14 cellular contexts compared by ENCODE assay signal in genomic region chr11:3830741-3831140, GRCh38. TPM values are rescaled to one million over a fixed set of nuclear protein-coding genes. Genes with fewer than 3 reads are reported as not detected.
DNase-seq lines count a peak whose midpoint lies in the region; ATAC-seq and TF ChIP-seq lines count a peak whose summit lies in the region.
"Had no signal": no experiment of that assay in that cellular context is flagged by ENCODE, and none has a peak within 500 bp of the region (broad histone marks: within the 10 kb centered on the region; RNA-seq: fewer than 3 reads in every experiment).

No MANE protein-coding gene starts in this region.

- no peak overlapping the region for H3K9ac ChIP-seq in colonic mucosa (ENCODE audit: low read depth in 2 of 2, low read length in 2 of 2)

- H3K9me3 ChIP-seq in Peyer's patch (no peaks in the 10 kb centered on the region), colonic mucosa (no peaks in the 10 kb centered on the region)
- H3K9me3 ChIP-seq: left lung had no signal

- H3K27me3 Mint-ChIP-seq in activated CD4-positive, alpha-beta T cell treated with anti-CD3 and anti-CD28 coated beads, Interleukin-2, amount 10 ng/mL, durations not matched to agents 24 days and 14 days = no peaks in the 10 kb centered on the region
- H3K27me3 Mint-ChIP-seq in stimulated activated naive B cell treated with anti-CD40 and anti-IgM and Interleukin-4, amounts not matched to agents 10 μg/mL and 1 μg/mL and 100 μg/mL, for 72 hours = no peaks in the 10 kb centered on the region

- H3K4me3 ChIP-seq in Peyer's patch (no peak overlapping the region), colonic mucosa (no peak overlapping the region)
- H3K4me3 ChIP-seq: GM23338, left lung had no signal

- peaks cover 65% of the 10 kb centered on the region for H3K4me1 Mint-ChIP-seq in activated CD4-positive, alpha-beta T cell treated with anti-CD3 and anti-CD28 coated beads, Interleukin-2, amount 10 ng/mL, durations not matched to agents 24 days and 14 days
- peaks cover 63 to 76% of the 10 kb centered on the region in 2 donors for H3K4me1 Mint-ChIP-seq in stimulated activated naive B cell treated with anti-CD40 and anti-IgM and Interleukin-4, amounts not matched to agents 10 μg/mL and 1 μg/mL and 100 μg/mL, for 72 hours

- H3K9me3 Mint-ChIP-seq in activated CD4-positive, alpha-beta T cell treated with anti-CD3 and anti-CD28 coated beads, Interleukin-2, amount 10 ng/mL, durations not matched to agents 24 days and 14 days = no peaks in the 10 kb centered on the region
- H3K9me3 Mint-ChIP-seq in stimulated activated naive B cell treated with anti-CD40 and anti-IgM and Interleukin-4, amounts not matched to agents 10 μg/mL and 1 μg/mL and 100 μg/mL, for 72 hours = peaks cover 0 to 1% of the 10 kb centered on the region in 2 donors
- H3K9me3 Mint-ChIP-seq: GM23338 had no signal

- TF ChIP-seq POLR2A in Peyer's patch (IDR thresholded peaks at IDR 0.05) = no peak

- peak overlapping the region; percentile 80 for H3K27ac Mint-ChIP-seq in activated CD4-positive, alpha-beta T cell treated with anti-CD3 and anti-CD28 coated beads, Interleukin-2, amount 10 ng/mL, durations not matched to agents 24 days and 14 days
- peak overlapping the region; percentile 86 for H3K27ac Mint-ChIP-seq in stimulated activated naive B cell treated with anti-CD40 and anti-IgM and Interleukin-4, amounts not matched to agents 10 μg/mL and 1 μg/mL and 100 μg/mL, for 72 hours
- H3K27ac Mint-ChIP-seq: GM23338 had no signal

- no peak for DNase-seq in activated CD4-positive, alpha-beta T cell treated with anti-CD3 and anti-CD28 coated beads, Interleukin-2, amount 10 ng/mL, durations not matched to agents 24 days and 14 days
- DNase-seq in activated CD4-positive, alpha-beta T cell treated with anti-CD3 and anti-CD28 coated beads for 1 hour = no peak
- DNase-seq in Peyer's patch (no peak), colonic mucosa (no peak)
- DNase-seq in stimulated activated naive B cell treated with anti-CD40 and anti-IgM and Interleukin-4, amounts not matched to agents 10 μg/mL and 1 μg/mL and 100 μg/mL, for 72 hours = no peak
- DNase-seq: brain microvascular endothelial cell, glutamatergic neuron, left lung, NCI-H2171 treated with DMSO at 0.1 percent for 48 hours, occipital lobe had no signal

- peaks cover 0 to 50% (median 29%) of the 10 kb centered on the region in 4 donors for H3K4me1 ChIP-seq in Peyer's patch
- H3K4me1 ChIP-seq in colonic mucosa = peaks cover 16% of the 10 kb centered on the region

- intact Hi-C loops in activated CD4-positive, alpha-beta T cell treated with anti-CD3 and anti-CD28 coated beads, Interleukin-2, amount 10 ng/mL, durations not matched to agents 24 days and 14 days (cut with micrococcal nuclease) = no loop called here
- intact Hi-C loops in colonic mucosa (cut with DNase I) = no loop called here

- TF ChIP-seq CTCF in Peyer's patch (IDR thresholded peaks at IDR 0.05) (no peak), colonic mucosa (IDR thresholded peaks at IDR 0.05) (no peak)

- peaks cover 84% of the 10 kb centered on the region for H3K36me3 Mint-ChIP-seq in activated CD4-positive, alpha-beta T cell treated with anti-CD3 and anti-CD28 coated beads, Interleukin-2, amount 10 ng/mL, durations not matched to agents 24 days and 14 days (ENCODE audit: low read depth)
- H3K36me3 Mint-ChIP-seq in stimulated activated naive B cell treated with anti-CD40 and anti-IgM and Interleukin-4, amounts not matched to agents 10 μg/mL and 1 μg/mL and 100 μg/mL, for 72 hours = peaks cover 51 to 73% of the 10 kb centered on the region in 2 donors

- peaks cover 0 to 46% (median 0%) of the 10 kb centered on the region in 3 donors for H3K36me3 ChIP-seq in Peyer's patch
- no peaks in the 10 kb centered on the region for H3K36me3 ChIP-seq in colonic mucosa

- H3K4me3 Mint-ChIP-seq in activated CD4-positive, alpha-beta T cell treated with anti-CD3 and anti-CD28 coated beads, Interleukin-2, amount 10 ng/mL, durations not matched to agents 24 days and 14 days = no peak overlapping the region
- peak overlapping the region in 1 of 2 donors; percentile 63 for H3K4me3 Mint-ChIP-seq in stimulated activated naive B cell treated with anti-CD40 and anti-IgM and Interleukin-4, amounts not matched to agents 10 μg/mL and 1 μg/mL and 100 μg/mL, for 72 hours
- H3K4me3 Mint-ChIP-seq: GM23338 had no signal

- no peak for ATAC-seq in stimulated activated naive B cell treated with anti-CD40 and anti-IgM and Interleukin-4, amounts not matched to agents 10 μg/mL and 1 μg/mL and 100 μg/mL, for 72 hours (replicated peaks)
- ATAC-seq in GM18858 (IDR thresholded peaks at IDR 0.05; ENCODE audit: unreplicated experiment) = no peak
- ATAC-seq in GM21390 (IDR thresholded peaks at IDR 0.05; ENCODE audit: unreplicated experiment) = no peak
- no peak for ATAC-seq in GM21423 (IDR thresholded peaks at IDR 0.05; ENCODE audit: unreplicated experiment)
- ATAC-seq: GM23338, left lung had no signal

- H3K27ac ChIP-seq in Peyer's patch (peak overlapping the region; percentile 7 to 53 (median 20)), colonic mucosa (peak overlapping the region; percentile 1)

- H3K27me3 ChIP-seq in Peyer's patch = no peaks in the 10 kb centered on the region
- no peaks in the 10 kb centered on the region for H3K27me3 ChIP-seq in colonic mucosa
- H3K27me3 ChIP-seq: brain microvascular endothelial cell, left lung had no signal

RNA-seq across cellular contexts. Expression of gene RHOG, which starts 10.0 kb away (rescaled TPM):
- 174 and 176 TPM in 2 replicates for total RNA-seq in activated CD4-positive, alpha-beta T cell treated with anti-CD3 and anti-CD28 coated beads, Interleukin-2, amount 10 ng/mL, durations not matched to agents 24 days and 14 days
- total RNA-seq in Peyer's patch (10 to 100 TPM; 33.8 to 83.0 (median 67.0) TPM), colonic mucosa (10 to 100 TPM; 59.8 to 63.3 TPM)

RNA-seq across cellular contexts. Expression of gene PGAP2, which starts 22.4 kb away (rescaled TPM):
- 30.0 and 32.5 TPM in 2 replicates for total RNA-seq in activated CD4-positive, alpha-beta T cell treated with anti-CD3 and anti-CD28 coated beads, Interleukin-2, amount 10 ng/mL, durations not matched to agents 24 days and 14 days
- total RNA-seq in Peyer's patch = 10 to 100 TPM in 3 of 4 donors, 1 to 10 TPM in 1; 9.1 to 67.2 (median 53.7) TPM
- 10 to 100 TPM; 21.6 to 29.6 TPM for total RNA-seq in colonic mucosa

RNA-seq across cellular contexts. Expression of gene STIM1, which starts 24.7 kb away (rescaled TPM):
- 60.6 and 63.4 TPM in 2 replicates for total RNA-seq in activated CD4-positive, alpha-beta T cell treated with anti-CD3 and anti-CD28 coated beads, Interleukin-2, amount 10 ng/mL, durations not matched to agents 24 days and 14 days
- total RNA-seq in Peyer's patch (100 to 1,000 TPM in 1 of 4 donors, 10 to 100 TPM in 3; 36.3 to 158 (median 46.1) TPM), colonic mucosa (10 to 100 TPM; 39.1 to 56.8 TPM)

RNA-seq across cellular contexts. Expression of gene NUP98, which starts 33.4 kb away (rescaled TPM):
- total RNA-seq in activated CD4-positive, alpha-beta T cell treated with anti-CD3 and anti-CD28 coated beads, Interleukin-2, amount 10 ng/mL, durations not matched to agents 24 days and 14 days = 122 and 129 TPM in 2 replicates
- total RNA-seq in Peyer's patch (100 to 1,000 TPM in 1 of 4 donors, 10 to 100 TPM in 3; 67.7 to 113 (median 86.8) TPM), colonic mucosa (10 to 100 TPM; 59.2 to 76.7 TPM)
